In the genomic region with DNA sequence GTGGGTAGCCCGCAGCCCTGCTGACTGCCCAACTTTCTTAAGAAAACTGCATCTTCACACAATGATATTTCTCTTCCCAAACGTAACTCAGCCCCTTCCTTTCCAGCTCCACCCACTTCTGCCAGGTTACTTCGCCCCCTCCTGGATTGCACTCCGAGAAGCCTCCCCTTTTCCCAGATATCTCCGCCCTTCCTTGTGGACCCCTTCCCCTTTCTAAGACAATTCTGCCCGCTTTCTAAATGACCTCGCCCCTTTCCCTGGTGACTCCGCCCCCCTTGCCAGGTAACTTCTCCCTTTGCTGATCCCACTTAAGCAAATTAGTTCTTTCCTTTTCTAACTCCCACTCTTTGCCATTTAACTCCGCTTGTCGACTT, we compare ENCODE assay signal across 8 cellular contexts. TPM values are rescaled to one million over a fixed set of nuclear protein-coding genes. Genes with fewer than 3 reads are reported as not detected.
A peak's percentile ranks its signal among the peaks of the same experiment; 100 is the strongest.
DNase-seq lines count a peak whose midpoint lies in the region; FAIRE-seq and TF ChIP-seq lines count a peak whose summit lies in the region.

No MANE protein-coding gene starts in this region.

- H3K9ac ChIP-seq in Loucy (ENCODE audit: low read depth, low read length, poor library complexity, severe bottlenecking), result peak overlapping the region; percentile 71

- peak overlapping the region; percentile 2 for H3K27ac ChIP-seq in effector memory CD4-positive, alpha-beta T cell (ENCODE audit: insufficient read depth, low read length, poor library complexity, severe bottlenecking)

- H3K27me3 ChIP-seq in Loucy (ENCODE audit: insufficient read depth, low read length, poor library complexity, severe bottlenecking), result no peaks in the 10 kb centered on the region
- H3K27me3 ChIP-seq in effector memory CD4-positive, alpha-beta T cell (replicated peaks; ENCODE audit: control insufficient read depth, insufficient read depth, low read length, poor library complexity, severe bottlenecking), result no peaks in the 10 kb centered on the region
- peaks cover 3% of the 10 kb centered on the region for H3K27me3 ChIP-seq in neuron (ENCODE audit: insufficient read depth, low read length)

- no peaks in the 10 kb centered on the region for H3F3A ChIP-seq in Loucy (ENCODE audit: low read depth)

- H3K9me2 ChIP-seq in Loucy (replicated peaks; ENCODE audit: low read depth, low read length), result no peaks in the 10 kb centered on the region

- H3K4me3 ChIP-seq in Loucy (ENCODE audit: low read length, poor library complexity, severe bottlenecking), result peak overlapping the region; percentile 76
- peak overlapping the region; percentile 68 for H3K4me3 ChIP-seq in effector memory CD4-positive, alpha-beta T cell (ENCODE audit: insufficient read depth, low read depth, low read length, poor library complexity, severe bottlenecking)
- peak overlapping the region; percentile 62 for H3K4me3 ChIP-seq in neuron (ENCODE audit: low read length)

- FAIRE-seq in GM12891 (lab: Jason Lieb, UNC), result no peak

- H3K4me1 ChIP-seq in Loucy (ENCODE audit: insufficient read depth, low read length, poor library complexity, severe bottlenecking) (peaks cover 8% of the 10 kb centered on the region), neuron (ENCODE audit: insufficient read depth, low read length) (no peaks in the 10 kb centered on the region)
- H3K4me1 ChIP-seq in effector memory CD4-positive, alpha-beta T cell (ENCODE audit: control insufficient read depth, insufficient read depth, low read length, poor library complexity, severe bottlenecking), result peaks cover 15% of the 10 kb centered on the region

- H3K9me3 ChIP-seq in Loucy (ENCODE audit: insufficient read depth, low read depth, low read length) (no peaks in the 10 kb centered on the region), neuron (ENCODE audit: low read length) (no peaks in the 10 kb centered on the region)
- no peaks in the 10 kb centered on the region for H3K9me3 ChIP-seq in effector memory CD4-positive, alpha-beta T cell (ENCODE audit: control insufficient read depth, low read length)

- no peaks in the 10 kb centered on the region for H3K36me3 ChIP-seq in Loucy (ENCODE audit: insufficient read depth, low read length)
- H3K36me3 ChIP-seq in effector memory CD4-positive, alpha-beta T cell (ENCODE audit: control insufficient read depth, insufficient read depth, low read length), result no peaks in the 10 kb centered on the region
- H3K36me3 ChIP-seq in neuron (ENCODE audit: insufficient read depth, low read length), result no peaks in the 10 kb centered on the region

- no peak for TF ChIP-seq POLR2A in GM12891 (IDR thresholded peaks at IDR 0.05; ENCODE audit: low read depth, low read length)

- H4K20me1 ChIP-seq in Loucy (ENCODE audit: insufficient read depth, low read length, poor library complexity, severe bottlenecking), result no peaks in the 10 kb centered on the region

- DNase-seq in NCI-H1436 (lab: John Stamatoyannopoulos, UW) (peak; percentile 54), NCI-H1436 treated with DMSO at 0.1 percent for 48 hours (lab: John Stamatoyannopoulos, UW) (no peak), GM12891 (ENCODE audit: insufficient read length, low spot score) (no peak), foreskin melanocyte (no peak), medulla oblongata (ENCODE audit: extremely low spot score) (no peak)
- peak in 1 of 3 donors; percentile 3 for DNase-seq in effector memory CD4-positive, alpha-beta T cell

- TF ChIP-seq CTCF in Loucy (conservative IDR thresholded peaks at IDR 0.05; ENCODE audit: low read length), result no peak

- no peaks in the 10 kb centered on the region for H3K79me2 ChIP-seq in Loucy (ENCODE audit: insufficient read depth, low read length)

- H2AFZ ChIP-seq in Loucy (ENCODE audit: low read length) (peak overlapping the region; percentile 93), neuron (ENCODE audit: low read depth, low read length) (peak overlapping the region; percentile 93)

- H3K4me2 ChIP-seq in Loucy (ENCODE audit: low read depth, low read length, poor library complexity, severe bottlenecking), result peak overlapping the region; percentile 86

TF ChIP-seq in GM12891, 5 proteins besides CTCF, POLR2A, EP300 and RAD21:
- TF ChIP-seq POLR2AphosphoS5 (IDR thresholded peaks at IDR 0.05; ENCODE audit: low read depth, low read length), result no peak
- TF ChIP-seq SPI1 (IDR thresholded peaks at IDR 0.05; ENCODE audit: low read depth, low read length), result no peak
- TF ChIP-seq POU2F2 (IDR thresholded peaks at IDR 0.05; ENCODE audit: low read depth, low read length), result no peak
- TF ChIP-seq PAX5 (IDR thresholded peaks at IDR 0.05; ENCODE audit: insufficient read depth, low read length, severe bottlenecking), result no peak
- TF ChIP-seq TAF1 (IDR thresholded peaks at IDR 0.05; ENCODE audit: low read depth, low read length), result no peak

RNA-seq across cellular contexts. Expression of gene VSIG10L, which starts 2.6 kb away (rescaled TPM):
- polyA plus RNA-seq in GM12891 (2012; ENCODE audit: low read depth, missing spikeins), result 0.99 TPM

RNA-seq across cellular contexts. Expression of gene ETFB, which starts 26.9 kb away (rescaled TPM):
- polyA plus RNA-seq in GM12891 (2012; ENCODE audit: low read depth, missing spikeins), result 106 TPM

RNA-seq across cellular contexts. Expression of gene IGLON5, which starts 27.9 kb away (rescaled TPM):
- polyA plus RNA-seq in GM12891 (2012; ENCODE audit: low read depth, missing spikeins), result 0.04 TPM

RNA-seq across cellular contexts. Expression of gene CLDND2, which starts 29.5 kb away (rescaled TPM):
- polyA plus RNA-seq in GM12891 (2012; ENCODE audit: low read depth, missing spikeins), result 1.0 TPM

RNA-seq across cellular contexts. Expression of gene NKG7, which starts 33.2 kb away (rescaled TPM):
- 19.4 TPM for polyA plus RNA-seq in GM12891 (2012; ENCODE audit: low read depth, missing spikeins)
